Comparison of ENCODE assay signal across 12 cellular contexts in genomic region chr5:117131048-117131679, GRCh38.
A peak's percentile ranks its signal among the peaks of the same experiment; 100 is the strongest.
DNase-seq lines count a peak whose midpoint lies in the region; ATAC-seq and TF ChIP-seq lines count a peak whose summit lies in the region.
"Had no signal": no experiment of that assay in that cellular context is flagged by ENCODE, and none has a peak within 500 bp of the region (broad histone marks: within the 10 kb centered on the region; RNA-seq: fewer than 3 reads in every experiment).

No MANE protein-coding gene starts in this region.

- peak; percentile 22 for DNase-seq in GM06990 (ENCODE audit: extremely low read depth, insufficient read length)
- DNase-seq in NCI-H2171 (lab: John Stamatoyannopoulos, UW) = peak; percentile 59
- no peak for DNase-seq in suprapubic skin (ENCODE audit: low spot score in 2 of 2)
- DNase-seq in nucleus accumbens (lab: John Stamatoyannopoulos, UW) = no peak
- DNase-seq in D341Med (ENCODE audit: low spot score) = no peak
- DNase-seq in NCI-H2029 (lab: John Stamatoyannopoulos, UW) = no peak
- DNase-seq: Right ventricle myocardium superior; stimulated activated CD4-positive, alpha-beta T cell treated with anti-CD3 and anti-CD28 coated beads, Interleukin-1b, Interleukin-23, amount 100 ng/mL, for 48 hours; transverse colon had no signal

- H3K27ac ChIP-seq in suprapubic skin = no peak overlapping the region
- H3K27ac ChIP-seq: breast epithelium, transverse colon had no signal

- H3K4me1 ChIP-seq in suprapubic skin = peaks cover 6% of the 10 kb centered on the region
- H3K4me1 ChIP-seq: breast epithelium, transverse colon had no signal

- TF ChIP-seq CTCF in GM06990 (IDR thresholded peaks at IDR 0.05; ENCODE audit: insufficient read depth, low read length, poor library complexity, severe bottlenecking) (no peak), suprapubic skin (IDR thresholded peaks at IDR 0.05) (no peak)

- no peaks in the 10 kb centered on the region for H3K9me3 ChIP-seq in suprapubic skin
- H3K9me3 ChIP-seq: breast epithelium, transverse colon had no signal

- H3K36me3 ChIP-seq in GM06990 (ENCODE audit: control insufficient read depth, insufficient read depth, low read length) (no peaks in the 10 kb centered on the region), suprapubic skin (no peaks in the 10 kb centered on the region)
- H3K36me3 ChIP-seq: breast epithelium, transverse colon had no signal

- H3K27me3 ChIP-seq in GM06990 (replicated peaks; ENCODE audit: control insufficient read depth, insufficient read depth, low read length) = no peaks in the 10 kb centered on the region
- H3K27me3 ChIP-seq in suprapubic skin = no peaks in the 10 kb centered on the region
- H3K27me3 ChIP-seq: breast epithelium, transverse colon had no signal

- ATAC-seq in GM19452 (IDR thresholded peaks at IDR 0.05; ENCODE audit: unreplicated experiment) (peak; percentile 93), HG02970 (IDR thresholded peaks at IDR 0.05; ENCODE audit: low FRiP score, unreplicated experiment) (peak; percentile 77)

- no peak for TF ChIP-seq EP300 in suprapubic skin (IDR thresholded peaks at IDR 0.05)

- TF ChIP-seq POLR2A in suprapubic skin (IDR thresholded peaks at IDR 0.05) = no peak

- WGBS in suprapubic skin = 55% methylated on average over 3 of the region's 3 CpGs

- no peak overlapping the region for H3K4me3 ChIP-seq in GM06990 (replicated peaks; ENCODE audit: low read depth, low read length)
- no peak overlapping the region for H3K4me3 ChIP-seq in suprapubic skin
- H3K4me3 ChIP-seq: breast epithelium, transverse colon had no signal

Comparison
In these comparisons a context has a peak if more than half of its experiments do, and no peak if none do; other contexts are left out.
1. DNase-seq: peak in GM06990 (single experiment) and NCI-H2171 (single experiment); none in suprapubic skin (0 of 2), nucleus accumbens (0 of 56), D341Med (single experiment) and NCI-H2029 (single experiment).